1 cellular context compared by ENCODE assay signal in genomic region chr15:76345880-76346665, GRCh38.
TF ChIP-seq lines count a peak whose summit lies in the region.

No MANE protein-coding gene starts in this region.

TF ChIP-seq in neural cell, 6 proteins besides CTCF, POLR2A, EP300 and RAD21 (continued from another document):
- TF ChIP-seq REST (IDR thresholded peaks at IDR 0.05; ENCODE audit: borderline replicate concordance) (no peak), EZH2 (IDR thresholded peaks at IDR 0.05; ENCODE audit: borderline replicate concordance, insufficient read depth, low read length, poor library complexity, severe bottlenecking) (no peak)
